In genomic region chr11:1970956-1971355, GRCh38 we compare ENCODE assay signal across 32 cellular contexts. TPM values are rescaled to one million over a fixed set of nuclear protein-coding genes. Genes with fewer than 3 reads are reported as not detected.
DNase-seq lines count a peak whose midpoint lies in the region; FAIRE-seq and TF ChIP-seq lines count a peak whose summit lies in the region.
"Had no signal": no experiment of that assay in that cellular context is flagged by ENCODE, and none has a peak within 500 bp of the region (broad histone marks: within the 10 kb centered on the region; RNA-seq: fewer than 3 reads in every experiment).

No MANE protein-coding gene starts in this region.

- no peaks in the 10 kb centered on the region for H3K9me3 Mint-ChIP-seq in CD14-positive monocyte
- H3K9me3 Mint-ChIP-seq: CD8-positive, alpha-beta memory T cell; central memory CD8-positive, alpha-beta T cell; naive thymus-derived CD4-positive, alpha-beta T cell had no signal

- TF ChIP-seq CTCF in CD14-positive monocyte (IDR thresholded peaks at IDR 0.05) (no peak), kidney (IDR thresholded peaks at IDR 0.05; ENCODE audit: borderline replicate concordance, extremely low read depth, insufficient read depth) (no peak), ovary (IDR thresholded peaks at IDR 0.05) (no peak)

- no peaks in the 10 kb centered on the region for H3K4me1 ChIP-seq in kidney (ENCODE audit: control insufficient read depth in 1 of 2, insufficient read depth in 1 of 2, low read depth in 1 of 2, low read length in 2 of 2)
- H3K4me1 ChIP-seq in ovary (ENCODE audit: insufficient read depth): no peaks in the 10 kb centered on the region
- H3K4me1 ChIP-seq: BE2C, esophagus squamous epithelium, stomach, tibial artery had no signal

- H3K4me1 Mint-ChIP-seq in CD14-positive monocyte: no peaks in the 10 kb centered on the region
- H3K4me1 Mint-ChIP-seq: CD8-positive, alpha-beta memory T cell; central memory CD8-positive, alpha-beta T cell; naive thymus-derived CD4-positive, alpha-beta T cell had no signal

- H3K27me3 ChIP-seq in ovary: no peaks in the 10 kb centered on the region
- H3K27me3 ChIP-seq: BE2C, esophagus squamous epithelium, stomach, tibial artery had no signal

- DNase-seq in CD14-positive monocyte (ENCODE audit: low spot score) (peak; percentile 27), SK-N-DZ (ENCODE audit: low spot score) (peak; percentile 0), kidney (peak; percentile 17), ovary (peak in 4 of 5 donors; percentile 18 to 37 (median 26)), NCI-H526 (lab: John Stamatoyannopoulos, UW) (no peak), caudate nucleus (lab: John Stamatoyannopoulos, UW) (no peak), NCI-H526 treated with DMSO at 0.1 percent for 48 hours (lab: John Stamatoyannopoulos, UW) (no peak), globus pallidus (ENCODE audit: low spot score) (no peak)
- DNase-seq: activated CD4-positive, alpha-beta T cell treated with anti-CD3 and anti-CD28 coated beads for 48 hours; BE2C; DMS 273 treated with DMSO at 0.1 percent for 48 hours; esophagus squamous epithelium; foreskin melanocyte; GM23248; hypothalamus; naive thymus-derived CD4-positive, alpha-beta T cell; NCI-H146; NCI-H2107; NCI-H774; SIG-M5; stimulated activated CD4-positive, alpha-beta T cell treated with anti-CD3 and anti-CD28 coated beads, Interleukin-2, amount 100 ng/mL, for 24 hours; stimulated activated CD8-positive, alpha-beta memory T cell treated with anti-CD3 and anti-CD28 coated beads, Interleukin-4, amount 100 ng/mL, for 48 hours; stomach; T-helper 9 cell had no signal

- WGBS in ovary, 3 donors: 90 to 100% (median 95%) methylated on average over 5 to 12 of the region's 15 CpGs

- H3K36me3 ChIP-seq in kidney (ENCODE audit: control insufficient read depth in 1 of 2, insufficient read depth in 2 of 2, low read length in 2 of 2): no peaks in the 10 kb centered on the region
- no peaks in the 10 kb centered on the region for H3K36me3 ChIP-seq in ovary
- H3K36me3 ChIP-seq: BE2C, esophagus squamous epithelium, stomach, tibial artery had no signal

- no peak overlapping the region for H3K4me3 ChIP-seq in kidney (ENCODE audit: low read length in 2 of 2)
- H3K4me3 ChIP-seq in ovary: no peak overlapping the region
- H3K4me3 ChIP-seq: esophagus squamous epithelium, GM23248, smooth muscle cell, stomach, tibial artery had no signal

- no peak overlapping the region for H3K27ac Mint-ChIP-seq in CD14-positive monocyte
- H3K27ac Mint-ChIP-seq: CD8-positive, alpha-beta memory T cell; naive thymus-derived CD4-positive, alpha-beta T cell had no signal

- no peak for FAIRE-seq in kidney (lab: Jason Lieb, UNC)
- FAIRE-seq: GM18507, GM19239 had no signal

- intact Hi-C loops in CD14-positive monocyte (cut with micrococcal nuclease): no loop called here
- intact Hi-C loops in kidney (cut with DNase I): no loop called here
- intact Hi-C loops in ovary (cut with DNase I): no loop called here

- H3K9ac ChIP-seq in kidney (ENCODE audit: low read length in 2 of 2): no peak overlapping the region
- H3K9ac ChIP-seq: GM23248 had no signal

- H3K27ac ChIP-seq in kidney (ENCODE audit: low read depth in 2 of 2, low read length in 2 of 2) (no peak overlapping the region), ovary (no peak overlapping the region), caudate nucleus (ENCODE audit: low read depth, low read length) (no peak overlapping the region)
- H3K27ac ChIP-seq: esophagus squamous epithelium, GM23248, stomach, tibial artery had no signal

- peaks cover 0 to 2% (median 0%) of the 10 kb centered on the region in 3 donors for H3K27me3 Mint-ChIP-seq in CD14-positive monocyte (ENCODE audit: low read depth in 3 of 3)
- H3K27me3 Mint-ChIP-seq: CD8-positive, alpha-beta memory T cell; central memory CD8-positive, alpha-beta T cell; naive thymus-derived CD4-positive, alpha-beta T cell had no signal

- no peaks in the 10 kb centered on the region for H3K36me3 Mint-ChIP-seq in CD14-positive monocyte
- H3K36me3 Mint-ChIP-seq: CD8-positive, alpha-beta memory T cell; naive thymus-derived CD4-positive, alpha-beta T cell had no signal

- H3K4me3 Mint-ChIP-seq in CD14-positive monocyte: peak overlapping the region in 1 of 2 donors; percentile 9
- H3K4me3 Mint-ChIP-seq: CD8-positive, alpha-beta memory T cell; central memory CD8-positive, alpha-beta T cell; naive thymus-derived CD4-positive, alpha-beta T cell had no signal

- TF ChIP-seq POLR2A in ovary (IDR thresholded peaks at IDR 0.05): no peak

- no peak for TF ChIP-seq EP300 in ovary (IDR thresholded peaks at IDR 0.05)

- H3K9me3 ChIP-seq in kidney (ENCODE audit: control insufficient read depth in 1 of 2, low read length in 2 of 2): no peaks in the 10 kb centered on the region
- H3K9me3 ChIP-seq in ovary: no peaks in the 10 kb centered on the region
- H3K9me3 ChIP-seq: BE2C, esophagus squamous epithelium, stomach, tibial artery had no signal

RNA-seq across cellular contexts. Expression of gene MRPL23, which starts 23.8 kb away (rescaled TPM):
- 10 to 100 TPM; 19.3 to 51.1 TPM for polyA plus RNA-seq in CD14-positive monocyte
- polyA plus RNA-seq in SK-N-DZ (2014; cell fraction: cytosol; rRNA removed): 248 and 340 TPM in 2 replicates
- 178 and 215 TPM in 2 replicates for polyA plus RNA-seq in SK-N-DZ (2014; cell fraction: nucleus; rRNA removed)
- 45.9 TPM for total RNA-seq in kidney
- polyA plus RNA-seq in kidney (ENCODE audit: insufficient read depth, low read depth, low replicate concordance): 183 TPM
- total RNA-seq in ovary: 100 to 1,000 TPM in 2 of 7 donors, 10 to 100 TPM in 5; 33.2 to 145 (median 86.7) TPM
- polyA plus RNA-seq in ovary: 100 to 1,000 TPM in 1 of 2 donors, 10 to 100 TPM in 1; 21.7 to 106 TPM

RNA-seq across cellular contexts. Expression of gene H19, which starts 26.7 kb away (rescaled TPM):
- polyA plus RNA-seq in CD14-positive monocyte (not detected), kidney (ENCODE audit: insufficient read depth, low read depth, low replicate concordance) (140 TPM), ovary (100 to 1,000 TPM; 315 to 601 TPM)
- polyA plus RNA-seq in SK-N-DZ (2014; cell fraction: cytosol; rRNA removed): 35.0 and 55.5 TPM in 2 replicates
- polyA plus RNA-seq in SK-N-DZ (2014; cell fraction: nucleus; rRNA removed): 44.4 and 46.4 TPM in 2 replicates
- total RNA-seq in kidney (53.8 TPM), ovary (1,000 to 10,000 TPM in 3 of 7 donors, 100 to 1,000 TPM in 4; 113 to 2,888 (median 765) TPM)
- total RNA-seq: activated CD8-positive, alpha-beta memory T cell treated with anti-CD3 and anti-CD28 coated beads for 36 hours; CD8-positive, alpha-beta memory T cell had no signal
- polyA plus RNA-seq: CD8-positive, alpha-beta memory T cell; GM23248; naive thymus-derived CD4-positive, alpha-beta T cell had no signal

RNA-seq across cellular contexts. Expression of gene TNNT3, which starts 51.5 kb away (rescaled TPM):
- polyA plus RNA-seq in CD14-positive monocyte (not detected), kidney (ENCODE audit: insufficient read depth, low read depth, low replicate concordance) (not detected), ovary (1 to 10 TPM in 1 of 2 donors, under 1 TPM in 1; 0.22 to 9.0 TPM)
- not detected in 2 replicates for polyA plus RNA-seq in SK-N-DZ (2014; cell fraction: cytosol; rRNA removed)
- 0.14 TPM in 1 of 2 replicates, not detected in the other for polyA plus RNA-seq in SK-N-DZ (2014; cell fraction: nucleus; rRNA removed)
- total RNA-seq in kidney (0.60 TPM), ovary (1 to 10 TPM in 4 of 7 donors, not detected in 3; 1.4 to 5.7 (median 2.0) TPM)
- total RNA-seq: dermis microvascular lymphatic vessel endothelial cell, GM23248 had no signal
- polyA plus RNA-seq: CD8-positive, alpha-beta memory T cell; GM23248 had no signal

Comparison
In these comparisons a context has a peak if more than half of its experiments do, and no peak if none do; other contexts are left out.
1. DNase-seq: peak in CD14-positive monocyte (single experiment), SK-N-DZ (single experiment), kidney (single experiment) and ovary (4 of 5); none in NCI-H526 (0 of 2), caudate nucleus (0 of 61), NCI-H526 treated with DMSO at 0.1 percent for 48 hours (single experiment) and globus pallidus (single experiment).
2. RNA of gene H19, which starts 26.7 kb away (polyA plus RNA-seq): 315 to 601 TPM in ovary and 140 TPM in kidney (single experiment); not detected in CD14-positive monocyte; every median in the first group is over 100 times any median in the second.